30 cellular contexts compared by ENCODE assay signal in genomic region chr10:26777686-26778085, GRCh38.
DNase-seq lines count a peak whose midpoint lies in the region; ATAC-seq and TF ChIP-seq lines count a peak whose summit lies in the region.
"Had no signal": no experiment of that assay in that cellular context is flagged by ENCODE, and none has a peak within 500 bp of the region (broad histone marks: within the 10 kb centered on the region; RNA-seq: fewer than 3 reads in every experiment).

No MANE protein-coding gene starts in this region.

- peak overlapping the region; percentile 68 for H3K27ac Mint-ChIP-seq in activated CD4-positive, alpha-beta T cell treated with anti-CD3 and anti-CD28 coated beads for 36 hours
- H3K27ac Mint-ChIP-seq in central memory CD8-positive, alpha-beta T cell (ENCODE audit: low read depth): peak overlapping the region; percentile 50

- ATAC-seq in activated CD4-positive, alpha-beta T cell treated with anti-CD3 and anti-CD28 coated beads for 36 hours: no peak
- ATAC-seq in RWPE2 (ENCODE audit: low read depth) (no peak), HG02870 (IDR thresholded peaks at IDR 0.05; ENCODE audit: unreplicated experiment) (no peak), GM21825 (IDR thresholded peaks at IDR 0.05; ENCODE audit: unreplicated experiment) (no peak)
- ATAC-seq in central memory CD8-positive, alpha-beta T cell (replicated peaks; ENCODE audit: extremely low read depth, poor library complexity, severe bottlenecking): no peak
- ATAC-seq: left cardiac atrium; stimulated activated naive CD8-positive, alpha-beta T cell treated with anti-CD3 and anti-CD28 coated beads, Interleukin-15, Interleukin-2, amounts not matched to agents 100 U/mL and 50 U/mL, for 24 hours; T-cell had no signal

- no peaks in the 10 kb centered on the region for H3K27me3 Mint-ChIP-seq in activated CD4-positive, alpha-beta T cell treated with anti-CD3 and anti-CD28 coated beads for 36 hours
- H3K27me3 Mint-ChIP-seq in central memory CD8-positive, alpha-beta T cell: no peaks in the 10 kb centered on the region
- H3K27me3 Mint-ChIP-seq: T-cell had no signal

- H3K4me3 ChIP-seq in RWPE2 (ENCODE audit: severe bottlenecking) (no peak overlapping the region), neutrophil (ENCODE audit: low read depth in 1 of 2, low read length in 1 of 2) (no peak overlapping the region)
- H3K4me3 ChIP-seq: dorsolateral prefrontal cortex, lung, ovary, testis had no signal

- H3K36me3 Mint-ChIP-seq in activated CD4-positive, alpha-beta T cell treated with anti-CD3 and anti-CD28 coated beads for 36 hours (ENCODE audit: low read depth): peaks cover 6% of the 10 kb centered on the region
- peaks cover 16% of the 10 kb centered on the region for H3K36me3 Mint-ChIP-seq in central memory CD8-positive, alpha-beta T cell (ENCODE audit: insufficient read depth)

- no peaks in the 10 kb centered on the region for H3K9me3 ChIP-seq in RWPE2 (ENCODE audit: severe bottlenecking)
- no peaks in the 10 kb centered on the region for H3K9me3 ChIP-seq in neutrophil
- H3K9me3 ChIP-seq: ovary, testis had no signal

- no peak overlapping the region for H3K4me3 Mint-ChIP-seq in activated CD4-positive, alpha-beta T cell treated with anti-CD3 and anti-CD28 coated beads for 36 hours
- peak overlapping the region; percentile 2 for H3K4me3 Mint-ChIP-seq in central memory CD8-positive, alpha-beta T cell
- H3K4me3 Mint-ChIP-seq: T-cell had no signal

- H3K27ac ChIP-seq in RWPE2 (ENCODE audit: poor library complexity, severe bottlenecking) (peak overlapping the region; percentile 79), neutrophil (peak overlapping the region; percentile 3)
- H3K27ac ChIP-seq: 22Rv1, brain microvascular endothelial cell, C4-2B, ovary, testis had no signal

- DNase-seq in activated CD4-positive, alpha-beta T cell treated with anti-CD3 and anti-CD28 coated beads for 36 hours: no peak
- no peak for DNase-seq in activated CD4-positive, alpha-beta T cell treated with anti-CD3 and anti-CD28 coated beads, Interleukin-2, amount 50 U/mL, for 4 hours
- no peak for DNase-seq in RWPE2 (ENCODE audit: low spot score)
- DNase-seq in central memory CD8-positive, alpha-beta T cell (ENCODE audit: low spot score in 2 of 2): no peak
- DNase-seq in retina: no peak
- DNase-seq: activated CD4-positive, alpha-beta T cell treated with anti-CD3 and anti-CD28 coated beads for 1 hour; activated naive CD4-positive, alpha-beta T cell; activated T-cell treated with anti-CD3 and anti-CD28 coated beads, Interleukin-2, amount 50 U/mL, for 1 hour; amniotic stem cell; brain microvascular endothelial cell; dorsolateral prefrontal cortex; H7; hypothalamus; left cardiac atrium; MM.1S; NCI-H1105 treated with DMSO at 0.1 percent for 48 hours; NCI-H187 treated with DMSO at 0.1 percent for 48 hours; NCI-H2171 treated with DMSO at 0.1 percent for 48 hours; NCI-H510A; ovary; small intestine; stimulated activated naive CD8-positive, alpha-beta T cell treated with anti-CD3 and anti-CD28 coated beads, Interleukin-15, Interleukin-2, amounts not matched to agents 100 U/mL and 50 U/mL, for 24 hours; T-cell; testis had no signal

- H3K27me3 ChIP-seq in RWPE2 (ENCODE audit: insufficient read depth, poor library complexity, severe bottlenecking): no peaks in the 10 kb centered on the region
- H3K27me3 ChIP-seq in neutrophil: no peaks in the 10 kb centered on the region
- H3K27me3 ChIP-seq: brain microvascular endothelial cell, dorsolateral prefrontal cortex, ovary, testis had no signal

- no peak for TF ChIP-seq CTCF in RWPE2 (IDR thresholded peaks at IDR 0.05; ENCODE audit: poor library complexity, severe bottlenecking)
- no peak for TF ChIP-seq CTCF in neutrophil (IDR thresholded peaks at IDR 0.05)

- peaks cover 74% of the 10 kb centered on the region for H3K4me1 Mint-ChIP-seq in activated CD4-positive, alpha-beta T cell treated with anti-CD3 and anti-CD28 coated beads for 36 hours
- H3K4me1 Mint-ChIP-seq in central memory CD8-positive, alpha-beta T cell: peaks cover 82% of the 10 kb centered on the region

- H3K36me3 ChIP-seq in RWPE2 (ENCODE audit: low read depth) (no peaks in the 10 kb centered on the region; the same call in 1 of the 2 replicates), neutrophil (peaks cover 6% of the 10 kb centered on the region)
- H3K36me3 ChIP-seq: brain microvascular endothelial cell, ovary had no signal

- CTCF ChIA-PET in activated CD4-positive, alpha-beta T cell treated with anti-CD3 and anti-CD28 coated beads for 36 hours (lab: Charles Lee): no interaction called here

- intact Hi-C loops in activated CD4-positive, alpha-beta T cell treated with anti-CD3 and anti-CD28 coated beads for 36 hours (cut with DNase I, micrococcal nuclease): no loop called here

- POLR2A ChIA-PET in activated CD4-positive, alpha-beta T cell treated with anti-CD3 and anti-CD28 coated beads for 36 hours (lab: Charles Lee): no interaction called here

- H3K4me1 ChIP-seq in RWPE2 (ENCODE audit: insufficient read depth, poor library complexity, severe bottlenecking) (peaks cover 49% of the 10 kb centered on the region), neutrophil (ENCODE audit: control insufficient read depth in 1 of 2, insufficient read depth in 1 of 2, low read depth in 1 of 2, low read length in 1 of 2) (peaks cover 9 to 11% of the 10 kb centered on the region in 2 experiments)

- no peaks in the 10 kb centered on the region for H3K9me3 Mint-ChIP-seq in activated CD4-positive, alpha-beta T cell treated with anti-CD3 and anti-CD28 coated beads for 36 hours (ENCODE audit: low read depth)
- H3K9me3 Mint-ChIP-seq in central memory CD8-positive, alpha-beta T cell: no peaks in the 10 kb centered on the region
- H3K9me3 Mint-ChIP-seq: T-cell had no signal
